In genomic region chr21:33121715-33122475, GRCh38 we compare ENCODE assay signal across 12 cellular contexts. TPM values are rescaled to one million over a fixed set of nuclear protein-coding genes. Genes with fewer than 3 reads are reported as not detected.
A peak's percentile ranks its signal among the peaks of the same experiment; 100 is the strongest.
DNase-seq lines count a peak whose midpoint lies in the region; ATAC-seq, FAIRE-seq and TF ChIP-seq lines count a peak whose summit lies in the region.
"Had no signal": no experiment of that assay in that cellular context is flagged by ENCODE, and none has a peak within 500 bp of the region (broad histone marks: within the 10 kb centered on the region; RNA-seq: fewer than 3 reads in every experiment).

No MANE protein-coding gene starts in this region.

- no peaks in the 10 kb centered on the region for H3K9me3 Mint-ChIP-seq in H9
- no peaks in the 10 kb centered on the region for H3K9me3 Mint-ChIP-seq in stimulated activated naive B cell treated with anti-CD40 and anti-IgM and Interleukin-4, amounts not matched to agents 10 μg/mL and 1 μg/mL and 100 μg/mL, for 72 hours
- H3K9me3 Mint-ChIP-seq: CD4-positive, alpha-beta T cell had no signal

- no peaks in the 10 kb centered on the region for H3K36me3 ChIP-seq in RWPE2 (ENCODE audit: low read depth)
- H3K36me3 ChIP-seq: pancreas, tibial nerve had no signal

- H3K4me3 ChIP-seq in RWPE2 (ENCODE audit: severe bottlenecking), result no peak overlapping the region
- H3K4me3 ChIP-seq: pancreas, tibial nerve had no signal

- H2BK5ac ChIP-seq in H9 (ENCODE audit: insufficient read length, low read length), result no peak overlapping the region

- no peaks in the 10 kb centered on the region; the same call in 1 of the 2 replicates for H3K27me3 Mint-ChIP-seq in H9 (ENCODE audit: low read depth)
- H3K27me3 Mint-ChIP-seq in stimulated activated naive B cell treated with anti-CD40 and anti-IgM and Interleukin-4, amounts not matched to agents 10 μg/mL and 1 μg/mL and 100 μg/mL, for 72 hours, result peaks cover 18 to 31% of the 10 kb centered on the region in 2 donors
- H3K27me3 Mint-ChIP-seq: CD4-positive, alpha-beta T cell had no signal

- no peaks in the 10 kb centered on the region for H3K36me3 Mint-ChIP-seq in H9 (ENCODE audit: insufficient read depth in 1 of 3, low read depth in 3 of 3)
- H3K36me3 Mint-ChIP-seq in stimulated activated naive B cell treated with anti-CD40 and anti-IgM and Interleukin-4, amounts not matched to agents 10 μg/mL and 1 μg/mL and 100 μg/mL, for 72 hours, result no peaks in the 10 kb centered on the region

- no peaks in the 10 kb centered on the region for H3K79me2 ChIP-seq in H9 (ENCODE audit: insufficient read depth, low read length)

- H3K4me3 Mint-ChIP-seq in H9, result no peak overlapping the region
- H3K4me3 Mint-ChIP-seq in stimulated activated naive B cell treated with anti-CD40 and anti-IgM and Interleukin-4, amounts not matched to agents 10 μg/mL and 1 μg/mL and 100 μg/mL, for 72 hours, result no peak overlapping the region
- H3K4me3 Mint-ChIP-seq: CD4-positive, alpha-beta T cell had no signal

- no peak overlapping the region for H3K9ac ChIP-seq in H9 (ENCODE audit: extremely low read depth, insufficient read length, low read length)

- H2BK120ac ChIP-seq in H9 (ENCODE audit: low read depth, low read length, poor library complexity, severe bottlenecking), result no peak overlapping the region

- no peak for TF ChIP-seq CTCF in H9 (conservative IDR thresholded peaks at IDR 0.05)
- no peak for TF ChIP-seq CTCF in RWPE2 (IDR thresholded peaks at IDR 0.05; ENCODE audit: poor library complexity, severe bottlenecking)

- H3K23me2 ChIP-seq in H9 (ENCODE audit: insufficient read length, low read depth, low read length, poor library complexity, severe bottlenecking), result no peaks in the 10 kb centered on the region

- no peak overlapping the region for H3K56ac ChIP-seq in H9 (ENCODE audit: insufficient read length, low read depth, low read length)

- DNase-seq in ACHN (peak; percentile 11), H9 (peak; percentile 63), RWPE2 (ENCODE audit: low spot score) (no peak), fibroblast of peridontal ligament (ENCODE audit: extremely low read depth) (peak; percentile 3), HTR-8/SVneo (ENCODE audit: insufficient read length, low spot score) (no peak), NCI-H226 (no peak)
- DNase-seq in stimulated activated naive B cell treated with anti-CD40 and anti-IgM and Interleukin-4, amounts not matched to agents 10 μg/mL and 1 μg/mL and 100 μg/mL, for 72 hours, result no peak
- DNase-seq: CD4-positive, alpha-beta T cell; NCI-H510A; pancreas had no signal

- no peak overlapping the region for H3K4ac ChIP-seq in H9 (ENCODE audit: low read depth, low read length)

- H2AK5ac ChIP-seq in H9 (ENCODE audit: insufficient read length, low read length), result no peak overlapping the region

- FAIRE-seq in HTR-8/SVneo (lab: Jason Lieb, UNC), result no peak
- FAIRE-seq: pancreas had no signal

- H2AFZ ChIP-seq in H9 (ENCODE audit: low read length), result no peak overlapping the region

- H4K8ac ChIP-seq in H9 (replicated peaks; ENCODE audit: insufficient read length, low read depth, low read length), result no peak overlapping the region

- no peaks in the 10 kb centered on the region for H3K9me3 ChIP-seq in H9 (ENCODE audit: control insufficient read depth, low read depth, low read length)
- no peaks in the 10 kb centered on the region for H3K9me3 ChIP-seq in RWPE2 (ENCODE audit: severe bottlenecking)
- H3K9me3 ChIP-seq: pancreas, tibial nerve had no signal

- no peak overlapping the region for H4K91ac ChIP-seq in H9 (ENCODE audit: insufficient read length, low read depth, low read length)

- H3K14ac ChIP-seq in H9 (ENCODE audit: insufficient read depth, low read length), result no peak overlapping the region; the same call in 1 of the 2 replicates

- H3K4me2 ChIP-seq in H9 (ENCODE audit: insufficient read depth, insufficient read length, low read length), result no peak overlapping the region

- H3K27ac ChIP-seq in H9 (ENCODE audit: insufficient read length, low read depth, low read length) (no peak overlapping the region), RWPE2 (ENCODE audit: poor library complexity, severe bottlenecking) (no peak overlapping the region)
- H3K27ac ChIP-seq: pancreas, tibial nerve had no signal

- H3K79me1 ChIP-seq in H9 (ENCODE audit: insufficient read depth, low read depth, low read length, poor library complexity, severe bottlenecking), result no peaks in the 10 kb centered on the region

- H3K27ac Mint-ChIP-seq in H9, result peak overlapping the region in 1 of 3 experiments; percentile 17; a peak in 1 of 7 replicates
- no peak overlapping the region for H3K27ac Mint-ChIP-seq in stimulated activated naive B cell treated with anti-CD40 and anti-IgM and Interleukin-4, amounts not matched to agents 10 μg/mL and 1 μg/mL and 100 μg/mL, for 72 hours
- H3K27ac Mint-ChIP-seq: CD4-positive, alpha-beta T cell had no signal

- ATAC-seq in RWPE2 (ENCODE audit: low read depth) (0 out of 3 replicates have a peak, but pooled peaks have one; percentile 31), HG03439 (IDR thresholded peaks at IDR 0.05; ENCODE audit: unreplicated experiment) (no peak)
- ATAC-seq in stimulated activated naive B cell treated with anti-CD40 and anti-IgM and Interleukin-4, amounts not matched to agents 10 μg/mL and 1 μg/mL and 100 μg/mL, for 72 hours (replicated peaks), result no peak
- ATAC-seq: pancreas had no signal

- no peaks in the 10 kb centered on the region for H4K20me1 ChIP-seq in H9 (ENCODE audit: control insufficient read depth, insufficient read depth, insufficient read length)

- H2BK12ac ChIP-seq in H9 (ENCODE audit: insufficient read length, low read depth, low read length), result no peak overlapping the region

- no peak overlapping the region for H3K18ac ChIP-seq in H9 (ENCODE audit: insufficient read length, low read depth, low read length)

- H3K23ac ChIP-seq in H9 (ENCODE audit: insufficient read length, low read depth, low read length), result no peak overlapping the region

- H3T11ph ChIP-seq in H9 (ENCODE audit: low read length), result no peak overlapping the region

- in situ Hi-C loops in ACHN (cut with HindIII; ENCODE audit: low pct_ligation_motif_present, low pct_unique_long_range_greater_than_20kb, low sequenced_read_pairs), result no loop called here

- H3K27me3 ChIP-seq in H9 (ENCODE audit: insufficient read depth, low read length) (no peaks in the 10 kb centered on the region; the same call in 1 of the 2 replicates), RWPE2 (ENCODE audit: insufficient read depth, poor library complexity, severe bottlenecking) (peaks cover 46% of the 10 kb centered on the region)
- H3K27me3 ChIP-seq: tibial nerve had no signal

- no peak overlapping the region for H2BK20ac ChIP-seq in H9 (ENCODE audit: low read depth, low read length, poor library complexity, severe bottlenecking)

- peaks cover 36 to 48% of the 10 kb centered on the region in 2 experiments for H3K4me1 Mint-ChIP-seq in H9
- peaks cover 0 to under 1% of the 10 kb centered on the region in 2 donors for H3K4me1 Mint-ChIP-seq in stimulated activated naive B cell treated with anti-CD40 and anti-IgM and Interleukin-4, amounts not matched to agents 10 μg/mL and 1 μg/mL and 100 μg/mL, for 72 hours

- no peak overlapping the region for H4K5ac ChIP-seq in H9 (ENCODE audit: insufficient read length, low read depth, low read length)

- no peak overlapping the region for H2BK15ac ChIP-seq in H9 (ENCODE audit: low read depth, low read length)

- no CpG with 5 or more reads among the region's 13 CpGs for WGBS in H9 (ENCODE audit: extremely low coverage, insufficient read length, low lambda C conversion rate)

- H3K4me1 ChIP-seq in H9 (ENCODE audit: insufficient read depth, low read length), result no peaks in the 10 kb centered on the region
- no peaks in the 10 kb centered on the region for H3K4me1 ChIP-seq in RWPE2 (ENCODE audit: insufficient read depth, poor library complexity, severe bottlenecking)
- H3K4me1 ChIP-seq: pancreas had no signal

RNA-seq across cellular contexts. Expression of gene OLIG1, which starts 52.0 kb away (rescaled TPM):
- 0.31 and 0.33 TPM in 2 replicates for total RNA-seq in H9 (2021)
- total RNA-seq: CD4-positive, alpha-beta T cell; tibial nerve had no signal

Comparison
In these comparisons a context has a peak if more than half of its experiments do, and no peak if none do; other contexts are left out.
1. DNase-seq: peak in ACHN (single experiment), H9 (single experiment) and fibroblast of peridontal ligament (single experiment); none in RWPE2 (single experiment), stimulated activated naive B cell treated with anti-CD40 and anti-IgM and Interleukin-4, amounts not matched to agents 10 μg/mL and 1 μg/mL and 100 μg/mL, for 72 hours (single experiment), HTR-8/SVneo (single experiment) and NCI-H226 (single experiment).